In genomic region chr16:84526794-84527485, GRCh38 we compare ENCODE assay signal across 9 cellular contexts. TPM values are rescaled to one million over a fixed set of nuclear protein-coding genes. Genes with fewer than 3 reads are reported as not detected.
DNase-seq lines count a peak whose midpoint lies in the region; ATAC-seq and TF ChIP-seq lines count a peak whose summit lies in the region.
"Had no signal": no experiment of that assay in that cellular context is flagged by ENCODE, and none has a peak within 500 bp of the region (broad histone marks: within the 10 kb centered on the region; RNA-seq: fewer than 3 reads in every experiment).

No MANE protein-coding gene starts in this region.

- H3K36me3 ChIP-seq in lower lobe of right lung (no peaks in the 10 kb centered on the region), subcutaneous abdominal adipose tissue (ENCODE audit: control insufficient read depth in 5 of 5, insufficient read depth in 5 of 5, low read length in 5 of 5) (no peaks in the 10 kb centered on the region)
- no peaks in the 10 kb centered on the region for H3K36me3 ChIP-seq in effector memory CD4-positive, alpha-beta T cell (ENCODE audit: control insufficient read depth, insufficient read depth, low read length)

- ATAC-seq in lower lobe of right lung: no peak
- ATAC-seq in GM18873 (IDR thresholded peaks at IDR 0.05; ENCODE audit: low FRiP score, unreplicated experiment): no peak

- peaks cover 31% of the 10 kb centered on the region for H3K4me1 ChIP-seq in lower lobe of right lung
- H3K4me1 ChIP-seq in subcutaneous abdominal adipose tissue (ENCODE audit: control insufficient read depth in 5 of 5, insufficient read depth in 5 of 5, low read length in 5 of 5): peaks cover 8 to 38% (median 25%) of the 10 kb centered on the region in 5 donors
- H3K4me1 ChIP-seq in effector memory CD4-positive, alpha-beta T cell (ENCODE audit: control insufficient read depth, insufficient read depth, low read length, poor library complexity, severe bottlenecking): no peaks in the 10 kb centered on the region

- H3K9ac ChIP-seq in subcutaneous abdominal adipose tissue (ENCODE audit: low read length in 5 of 5): peak overlapping the region in 3 of 5 donors; percentile 53 to 56 (median 55)

- H3K27me3 ChIP-seq in dorsolateral prefrontal cortex (no peaks in the 10 kb centered on the region), lower lobe of right lung (ENCODE audit: low read depth) (no peaks in the 10 kb centered on the region), subcutaneous abdominal adipose tissue (ENCODE audit: control insufficient read depth in 5 of 5, insufficient read depth in 4 of 5, low read length in 5 of 5) (peaks cover 0 to 6% (median 0%) of the 10 kb centered on the region in 5 donors)
- no peaks in the 10 kb centered on the region for H3K27me3 ChIP-seq in effector memory CD4-positive, alpha-beta T cell (replicated peaks; ENCODE audit: control insufficient read depth, insufficient read depth, low read length, poor library complexity, severe bottlenecking)

- H3K27ac ChIP-seq in dorsolateral prefrontal cortex (peak overlapping the region in 15 of 59 donors; percentile 4 to 52 (median 21)), lower lobe of right lung (peak overlapping the region; percentile 68), subcutaneous abdominal adipose tissue (ENCODE audit: low read depth, low read length) (peak overlapping the region; percentile 49)
- H3K27ac ChIP-seq in effector memory CD4-positive, alpha-beta T cell (ENCODE audit: insufficient read depth, low read length, poor library complexity, severe bottlenecking): no peak overlapping the region

- intact Hi-C loops in dorsolateral prefrontal cortex (cut with DNase I): no loop called here
- intact Hi-C loops in lower lobe of right lung (cut with DNase I): no loop called here

- peak; percentile 46 for DNase-seq in LNCaP clone FGC (ENCODE audit: low read depth)
- no peak for DNase-seq in dorsolateral prefrontal cortex
- peak; percentile 39 for DNase-seq in lower lobe of right lung
- no peak for DNase-seq in effector memory CD4-positive, alpha-beta T cell
- DNase-seq in NCI-H1105 treated with DMSO at 0.1 percent for 48 hours (lab: John Stamatoyannopoulos, UW): no peak
- no peak for DNase-seq in NCI-H1694 (lab: John Stamatoyannopoulos, UW)
- DNase-seq: NK-92 treated with Interleukin-12 subunit alpha and Interleukin-12 subunit beta, amount 100 ng/mL, for 24 hours had no signal

- no peak for TF ChIP-seq CTCF in LNCaP clone FGC (IDR thresholded peaks at IDR 0.05; ENCODE audit: control insufficient read depth, extremely low read depth, insufficient read depth)
- TF ChIP-seq CTCF in dorsolateral prefrontal cortex (IDR thresholded peaks at IDR 0.05 in 54 of 56, conservative IDR thresholded peaks at IDR 0.05 in 2 of 56; ENCODE audit: low read depth in 1 of 56, partially characterized antibody in 56 of 56): no peak
- no peak for TF ChIP-seq CTCF in lower lobe of right lung (IDR thresholded peaks at IDR 0.05)

- H3K9me3 ChIP-seq in lower lobe of right lung (no peaks in the 10 kb centered on the region), subcutaneous abdominal adipose tissue (ENCODE audit: control insufficient read depth in 5 of 5, low read length in 5 of 5) (peaks cover 0 to 12% (median 10%) of the 10 kb centered on the region in 5 donors)
- peaks cover 6% of the 10 kb centered on the region for H3K9me3 ChIP-seq in effector memory CD4-positive, alpha-beta T cell (ENCODE audit: control insufficient read depth, low read length)

- no peak overlapping the region for H3K4me3 ChIP-seq in LNCaP clone FGC (ENCODE audit: low read depth, low read length)
- H3K4me3 ChIP-seq in dorsolateral prefrontal cortex: peak overlapping the region in 31 of 59 donors; percentile 2 to 47 (median 21)
- peak overlapping the region; percentile 12 for H3K4me3 ChIP-seq in lower lobe of right lung
- H3K4me3 ChIP-seq in subcutaneous abdominal adipose tissue (ENCODE audit: low read depth in 1 of 5, low read length in 5 of 5): peak overlapping the region; percentile 6 to 45 (median 25)
- H3K4me3 ChIP-seq in effector memory CD4-positive, alpha-beta T cell (ENCODE audit: insufficient read depth, low read depth, low read length, poor library complexity, severe bottlenecking): no peak overlapping the region

RNA-seq across cellular contexts. Expression of gene MEAK7, which starts 22.5 kb away (rescaled TPM):
- total RNA-seq in dorsolateral prefrontal cortex: 10 to 100 TPM; 12.5 to 34.5 (median 20.1) TPM
- 13.0 TPM for total RNA-seq in lower lobe of right lung

Comparison
In these comparisons a context has a peak if more than half of its experiments do, and no peak if none do; other contexts are left out.
1. DNase-seq: peak in LNCaP clone FGC (single experiment) and lower lobe of right lung (single experiment); none in dorsolateral prefrontal cortex (0 of 10), effector memory CD4-positive, alpha-beta T cell (0 of 3), NCI-H1105 treated with DMSO at 0.1 percent for 48 hours (single experiment) and NCI-H1694 (single experiment).
2. H3K4me3 ChIP-seq: peak in dorsolateral prefrontal cortex (31 of 59), lower lobe of right lung (single experiment) and subcutaneous abdominal adipose tissue (5 of 5); none in LNCaP clone FGC (single experiment) and effector memory CD4-positive, alpha-beta T cell (single experiment).